ENCODE assay signal across 1 cellular context in genomic region chr16:26395700-26396099, GRCh38.
TF ChIP-seq lines count a peak whose summit lies in the region.

No MANE protein-coding gene starts in this region.

TF ChIP-seq in K562, 482 proteins besides CTCF, POLR2A, EP300 and RAD21:
- TF ChIP-seq POU5F1 (IDR thresholded peaks at IDR 0.05; ENCODE audit: borderline replicate concordance, low read depth, low read length, partially characterized antibody) (no peak), KDM1A (IDR thresholded peaks at IDR 0.05) (peak; percentile 39 to 51; a peak in 3 of 4 replicates), ZNF644 (tag; IDR thresholded peaks at IDR 0.05; ENCODE audit: low read depth) (no peak), RCOR1 (IDR thresholded peaks at IDR 0.05; ENCODE audit: borderline replicate concordance in 1 of 2, low read depth in 2 of 2, low read length in 2 of 2) (0 out of 4 replicates have a peak, but pooled peaks of 1 of the 2 experiments have one; percentile 26), CTBP1 (IDR thresholded peaks at IDR 0.05; ENCODE audit: borderline replicate concordance) (peak; percentile 95), GABPB2 (CRISPR knock-in tag; conservative IDR thresholded peaks at IDR 0.05) (no peak)
